In the genomic region with DNA sequence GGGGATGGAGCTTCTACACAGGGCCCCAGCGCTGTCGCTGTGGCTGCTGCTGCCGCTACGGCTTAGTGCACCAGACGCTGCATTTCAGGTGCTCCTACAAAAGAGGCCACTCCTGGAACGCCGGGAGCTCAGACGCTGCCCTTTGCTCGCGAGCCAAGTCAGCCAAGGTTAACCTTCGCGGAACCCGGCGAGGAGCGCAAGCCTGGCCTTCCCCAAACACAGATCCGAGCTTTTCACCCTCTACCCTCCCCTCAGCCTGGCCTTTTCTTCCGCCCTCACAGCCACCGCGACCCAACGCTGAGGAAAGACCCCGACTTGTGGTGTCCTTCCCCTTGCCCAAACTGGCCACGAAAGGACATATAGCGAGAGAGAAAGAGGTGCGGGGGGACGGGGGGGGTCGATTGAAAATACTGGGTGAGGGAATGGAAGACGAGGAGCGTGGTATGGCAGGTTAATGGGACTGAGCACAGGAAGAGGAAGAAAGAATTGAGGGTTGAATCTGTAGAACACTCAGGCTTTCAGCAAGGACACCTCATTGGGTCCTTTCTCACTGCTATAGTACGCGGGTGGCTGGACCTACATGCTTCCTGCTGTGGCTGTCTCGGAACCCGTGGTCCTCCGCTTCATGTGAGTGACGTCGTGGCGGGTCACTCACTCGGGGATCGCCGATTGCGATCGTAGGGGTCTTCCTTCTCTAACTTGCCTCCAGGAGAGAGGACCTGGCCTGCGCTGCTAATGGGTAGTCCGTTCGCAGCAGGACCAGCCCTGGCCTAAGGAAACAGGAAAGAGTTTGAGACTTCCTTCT, we compare ENCODE assay signal across 8 cellular contexts. TPM values are rescaled to one million over a fixed set of nuclear protein-coding genes. Genes with fewer than 3 reads are reported as not detected.
DNase-seq lines count a peak whose midpoint lies in the region; TF ChIP-seq lines count a peak whose summit lies in the region.

A gene (plus strand): TSS at position 583 of the 805 bp plus-strand sequence. CDS start 8,460 bp downstream, outside the sequence.
A gene (minus strand): TSS at position 242 of the 805 bp plus-strand sequence. CDS start 7,249 bp downstream, outside the sequence.

- peaks cover 75% of the 10 kb centered on the region for H3K79me2 ChIP-seq in neural cell (replicated peaks; ENCODE audit: insufficient read depth, low read length)

- TF ChIP-seq CTCF in fibroblast of villous mesenchyme (IDR thresholded peaks at IDR 0.05; ENCODE audit: insufficient read depth, low read depth, low read length) (no peak), neural cell (IDR thresholded peaks at IDR 0.05; ENCODE audit: poor library complexity, severe bottlenecking) (no peak), stomach (IDR thresholded peaks at IDR 0.05) (no peak)

- DNase-seq in G401 (ENCODE audit: low spot score): peak; percentile 95
- peak; percentile 80 to 90 for DNase-seq in HAP-1 (ENCODE audit: low spot score in 2 of 2)
- DNase-seq in MG63: peak; percentile 80
- DNase-seq in SHP77 (lab: John Stamatoyannopoulos, UW): peak; percentile 60 to 69
- peak; percentile 95 for DNase-seq in activated effector memory CD4-positive, alpha-beta T cell treated with anti-CD3 and anti-CD28 coated beads, Interleukin-2, amount 50 U/mL, for 16 hours
- DNase-seq in fibroblast of villous mesenchyme (ENCODE audit: low read depth): peak; percentile 95
- DNase-seq in stomach: peak; percentile 87

- TF ChIP-seq POLR2A in stomach (IDR thresholded peaks at IDR 0.05): peak in 1 of 4 donors; percentile 77

- no peaks in the 10 kb centered on the region for H4K20me1 ChIP-seq in neural cell (ENCODE audit: insufficient read depth)

- peak within 1 kb of the TSS; percentile 98 for H3K4me2 ChIP-seq in neural cell (ENCODE audit: low read length)

- 0 to 1% (median 1%) methylated on average over 38 to 44 of the region's 44 CpGs for WGBS in stomach, 5 donors

- peak within 1 kb of the TSS; percentile 99 for H3K27ac ChIP-seq in neural cell (ENCODE audit: low read length)
- H3K27ac ChIP-seq in stomach: peak within 1 kb of the TSS; percentile 86 to 97 (median 96)

- H3K9me2 ChIP-seq in neural cell (ENCODE audit: insufficient read depth, low read length): no peaks in the 10 kb centered on the region

- H3K9ac ChIP-seq in neural cell (ENCODE audit: low read length): peak within 1 kb of the TSS; percentile 98

- no peaks in the 10 kb centered on the region for H3K27me3 ChIP-seq in HAP-1 (ENCODE audit: low read depth)
- no peaks in the 10 kb centered on the region for H3K27me3 ChIP-seq in MG63
- H3K27me3 ChIP-seq in neural cell (ENCODE audit: insufficient read depth, low read depth, low read length): no peaks in the 10 kb centered on the region
- H3K27me3 ChIP-seq in stomach: no peaks in the 10 kb centered on the region

- peaks cover 6% of the 10 kb centered on the region for H3F3A ChIP-seq in neural cell (ENCODE audit: insufficient read depth, low read length, poor library complexity, severe bottlenecking)

- H3K9me3 ChIP-seq in HAP-1: no peaks in the 10 kb centered on the region
- H3K9me3 ChIP-seq in MG63: no peaks in the 10 kb centered on the region
- no peaks in the 10 kb centered on the region for H3K9me3 ChIP-seq in neural cell (ENCODE audit: low read length)
- H3K9me3 ChIP-seq in stomach: no peaks in the 10 kb centered on the region

- peak; percentile 74 for TF ChIP-seq EP300 in neural cell (conservative IDR thresholded peaks at IDR 0.05; ENCODE audit: poor library complexity, severe bottlenecking)
- no peak for TF ChIP-seq EP300 in stomach (IDR thresholded peaks at IDR 0.05)

- TF ChIP-seq RAD21 in neural cell (conservative IDR thresholded peaks at IDR 0.05): no peak

- H2AFZ ChIP-seq in neural cell (ENCODE audit: low read depth, low read length): peak within 1 kb of the TSS; percentile 98

- H3K36me3 ChIP-seq in HAP-1 (replicated peaks) (no peaks in the 10 kb centered on the region; the same call in 1 of the 2 replicates), MG63 (no peaks in the 10 kb centered on the region; the same call in 1 of the 2 replicates), neural cell (ENCODE audit: insufficient read depth, low read length) (no peaks in the 10 kb centered on the region), stomach (peaks cover 5 to 9% (median 7%) of the 10 kb centered on the region in 4 donors)

- in situ Hi-C loops in G401 (cut with HindIII; ENCODE audit: low sequenced_read_pairs): no loop called here
- in situ Hi-C loops in HAP-1 (cut with MboI; ENCODE audit: low sequenced_read_pairs): no loop called here

- peak within 1 kb of the TSS; percentile 75 for H3K4me3 ChIP-seq in HAP-1
- peak within 1 kb of the TSS; percentile 88 for H3K4me3 ChIP-seq in MG63
- H3K4me3 ChIP-seq in fibroblast of villous mesenchyme (ENCODE audit: low read depth, low read length): peak within 1 kb of the TSS; percentile 91
- peak within 1 kb of the TSS; percentile 74 for H3K4me3 ChIP-seq in neural cell (ENCODE audit: low read length)
- H3K4me3 ChIP-seq in stomach: peak within 1 kb of the TSS; percentile 82 to 88 (median 86)

- intact Hi-C loops in stomach (cut with DNase I; ENCODE audit: low total_unique reads): no loop called here

- H3K4me1 ChIP-seq in HAP-1 (peaks cover 23% of the 10 kb centered on the region), stomach (peaks cover 26 to 58% (median 41%) of the 10 kb centered on the region in 4 donors)

TF ChIP-seq in neural cell, 6 proteins besides CTCF, POLR2A, EP300 and RAD21:
- TF ChIP-seq POLR2AphosphoS5 (IDR thresholded peaks at IDR 0.05): peak; percentile 96
- TF ChIP-seq SMC3 (conservative IDR thresholded peaks at IDR 0.05; ENCODE audit: poor library complexity): peak; percentile 38
- TF ChIP-seq MXI1 (conservative IDR thresholded peaks at IDR 0.05; ENCODE audit: poor library complexity, severe bottlenecking): peak; percentile 90
- TF ChIP-seq TAF1 (IDR thresholded peaks at IDR 0.05; ENCODE audit: low read depth): peak; percentile 82
- TF ChIP-seq, protein P1, sequence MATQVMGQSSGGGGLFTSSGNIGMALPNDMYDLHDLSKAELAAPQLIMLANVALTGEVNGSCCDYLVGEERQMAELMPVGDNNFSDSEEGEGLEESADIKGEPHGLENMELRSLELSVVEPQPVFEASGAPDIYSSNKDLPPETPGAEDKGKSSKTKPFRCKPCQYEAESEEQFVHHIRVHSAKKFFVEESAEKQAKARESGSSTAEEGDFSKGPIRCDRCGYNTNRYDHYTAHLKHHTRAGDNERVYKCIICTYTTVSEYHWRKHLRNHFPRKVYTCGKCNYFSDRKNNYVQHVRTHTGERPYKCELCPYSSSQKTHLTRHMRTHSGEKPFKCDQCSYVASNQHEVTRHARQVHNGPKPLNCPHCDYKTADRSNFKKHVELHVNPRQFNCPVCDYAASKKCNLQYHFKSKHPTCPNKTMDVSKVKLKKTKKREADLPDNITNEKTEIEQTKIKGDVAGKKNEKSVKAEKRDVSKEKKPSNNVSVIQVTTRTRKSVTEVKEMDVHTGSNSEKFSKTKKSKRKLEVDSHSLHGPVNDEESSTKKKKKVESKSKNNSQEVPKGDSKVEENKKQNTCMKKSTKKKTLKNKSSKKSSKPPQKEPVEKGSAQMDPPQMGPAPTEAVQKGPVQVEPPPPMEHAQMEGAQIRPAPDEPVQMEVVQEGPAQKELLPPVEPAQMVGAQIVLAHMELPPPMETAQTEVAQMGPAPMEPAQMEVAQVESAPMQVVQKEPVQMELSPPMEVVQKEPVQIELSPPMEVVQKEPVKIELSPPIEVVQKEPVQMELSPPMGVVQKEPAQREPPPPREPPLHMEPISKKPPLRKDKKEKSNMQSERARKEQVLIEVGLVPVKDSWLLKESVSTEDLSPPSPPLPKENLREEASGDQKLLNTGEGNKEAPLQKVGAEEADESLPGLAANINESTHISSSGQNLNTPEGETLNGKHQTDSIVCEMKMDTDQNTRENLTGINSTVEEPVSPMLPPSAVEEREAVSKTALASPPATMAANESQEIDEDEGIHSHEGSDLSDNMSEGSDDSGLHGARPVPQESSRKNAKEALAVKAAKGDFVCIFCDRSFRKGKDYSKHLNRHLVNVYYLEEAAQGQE (IDR thresholded peaks at IDR 0.05; ENCODE audit: borderline replicate concordance): peak; percentile 85
- no peak for TF ChIP-seq EZH2 (IDR thresholded peaks at IDR 0.05; ENCODE audit: borderline replicate concordance, insufficient read depth, low read length, poor library complexity, severe bottlenecking)

RNA-seq across cellular contexts. Expression of the first gene that starts in this region (rescaled TPM):
- total RNA-seq in G401 (2014; rRNA removed; shearing (Covaris generic)): 24.6 and 31.9 TPM in 2 replicates
- total RNA-seq in MG63 (2014; rRNA removed; shearing (Covaris generic); ENCODE audit: low replicate concordance): 31.8 and 51.5 TPM in 2 replicates
- total RNA-seq in fibroblast of villous mesenchyme: 24.2 and 27.6 TPM in 2 replicates
- polyA plus RNA-seq in neural cell: 46.5 and 52.1 TPM in 2 replicates
- polyA minus RNA-seq in neural cell: 40.9 and 45.6 TPM in 2 replicates
- total RNA-seq in stomach: 100 to 1,000 TPM in 1 of 5 donors, 10 to 100 TPM in 4; 13.9 to 437 (median 24.5) TPM
- polyA plus RNA-seq in stomach: 10 to 100 TPM; 19.7 to 30.2 (median 29.9) TPM

RNA-seq across cellular contexts. Expression of the second gene that starts in this region (rescaled TPM):
- 19.0 and 29.5 TPM in 2 replicates for total RNA-seq in G401 (2014; rRNA removed; shearing (Covaris generic))
- 9.2 and 12.1 TPM in 2 replicates for total RNA-seq in MG63 (2014; rRNA removed; shearing (Covaris generic); ENCODE audit: low replicate concordance)
- total RNA-seq in fibroblast of villous mesenchyme (41.6 and 80.3 TPM in 2 replicates), stomach (100 to 1,000 TPM in 1 of 5 donors, 10 to 100 TPM in 4; 26.5 to 140 (median 67.0) TPM)
- polyA plus RNA-seq in neural cell (53.8 and 55.0 TPM in 2 replicates), stomach (1 to 10 TPM; 3.2 to 8.6 (median 4.5) TPM)
- polyA minus RNA-seq in neural cell: 143 and 158 TPM in 2 replicates

Comparison
In these comparisons a context has a peak if more than half of its experiments do, and no peak if none do; other contexts are left out.
1. Peak in every context shown above with its lines: DNase-seq, H3K4me3 ChIP-seq and H3K27ac ChIP-seq.